19 cellular contexts compared by ENCODE assay signal in genomic region chr4:140244328-140244727, GRCh38.
"Had no signal": no experiment of that assay in that cellular context is flagged by ENCODE, and none has a peak within 500 bp of the region (broad histone marks: within the 10 kb centered on the region; RNA-seq: fewer than 3 reads in every experiment).

No MANE protein-coding gene starts in this region.

- H3K27ac ChIP-seq: tibial artery, vagina had no signal

- H3K9me3 ChIP-seq: adrenal gland, esophagus squamous epithelium, sigmoid colon, spleen, tibial artery, vagina had no signal

- ATAC-seq: activated naive CD4-positive, alpha-beta T cell treated with anti-CD3 and anti-CD28 coated beads, Interleukin-2, amount 50 U/mL, for 72 hours; activated T-cell treated with anti-CD3 and anti-CD28 coated beads, Interleukin-2, amount 50 U/mL, for 72 hours; natural killer cell treated with Interleukin-12 subunit alpha and Interleukin-12 subunit beta and Interleukin-15 and Interleukin-18, amount 100 ng/mL, for 72 hours; stimulated activated naive CD8-positive, alpha-beta T cell treated with anti-CD3 and anti-CD28 coated beads, Interleukin-15, Interleukin-2, amounts not matched to agents 100 U/mL and 50 U/mL, for 24 hours; T-cell had no signal

- DNase-seq: activated CD4-positive, alpha-beta T cell treated with anti-CD3 and anti-CD28 coated beads, Interleukin-2, amount 50 U/mL, for 1 hour; activated CD4-positive, CD25-positive, alpha-beta regulatory T cell treated with anti-CD3 and anti-CD28 coated beads, Interleukin-2, amount 50 U/mL, for 72 hours; activated effector memory CD4-positive, alpha-beta T cell treated with anti-CD3 and anti-CD28 coated beads, Interleukin-2, amount 50 U/mL, for 16 hours; activated T-cell treated with anti-CD3 and anti-CD28 coated beads, Interleukin-2, amount 50 U/mL, for 72 hours; adrenal gland; effector memory CD4-positive, alpha-beta T cell; esophagus squamous epithelium; mesendoderm; nucleus accumbens; sigmoid colon; spleen; stimulated activated naive CD8-positive, alpha-beta T cell treated with anti-CD3 and anti-CD28 coated beads, Interleukin-15, Interleukin-2, amounts not matched to agents 100 U/mL and 50 U/mL, for 24 hours; substantia nigra; T-cell; T1000; tibial artery had no signal

- H3K4me3 ChIP-seq: adrenal gland, esophagus squamous epithelium, sigmoid colon, spleen, tibial artery, vagina had no signal

- H3K36me3 ChIP-seq: adrenal gland, esophagus squamous epithelium, sigmoid colon, spleen, tibial artery, vagina had no signal
